Comparison of ENCODE assay signal across 1 cellular context in genomic region chr2:202375611-202376408, GRCh38.
TF ChIP-seq lines count a peak whose summit lies in the region.

TSS of gene BMPR2 (plus strand) at chr2:202376327. CDS start at chr2:202377475, 1,148 bp downstream.

TF ChIP-seq in K562, 482 proteins besides CTCF, POLR2A, EP300 and RAD21 (continued from another document and continues in another):
- no peak; the same call in none of the 2 replicates for TF ChIP-seq MGA (IDR thresholded peaks at IDR 0.05)
- no peak for TF ChIP-seq POLR2AphosphoS2 (IDR thresholded peaks at IDR 0.05; ENCODE audit: low read length)
- TF ChIP-seq ETS2 (tag; IDR thresholded peaks at IDR 0.05; ENCODE audit: borderline replicate concordance, poor library complexity, severe bottlenecking): no peak
- no peak for TF ChIP-seq GMEB1 (CRISPR knock-in tag; IDR thresholded peaks at IDR 0.05)
- TF ChIP-seq DLX4 (CRISPR knock-in tag; IDR thresholded peaks at IDR 0.05): no peak
- TF ChIP-seq DNMT1 (IDR thresholded peaks at IDR 0.05): no peak
- TF ChIP-seq ZNF197 (CRISPR knock-in tag; IDR thresholded peaks at IDR 0.05; ENCODE audit: low read depth): no peak
- peak; percentile 76 for TF ChIP-seq VEZF1 (CRISPR knock-in tag; IDR thresholded peaks at IDR 0.05)
- peak; percentile 23; the same call in 1 of the 2 replicates for TF ChIP-seq MTA3 (IDR thresholded peaks at IDR 0.05; ENCODE audit: borderline replicate concordance)
- no peak for TF ChIP-seq NR0B1 (IDR thresholded peaks at IDR 0.05; ENCODE audit: partially characterized antibody)
- no peak for TF ChIP-seq EHMT2 (IDR thresholded peaks at IDR 0.05)
- no peak for TF ChIP-seq TARDBP (IDR thresholded peaks at IDR 0.05)
- no peak for TF ChIP-seq ZBTB9 (CRISPR knock-in tag; IDR thresholded peaks at IDR 0.05)
- peak; percentile 70 for TF ChIP-seq L3MBTL2 (IDR thresholded peaks at IDR 0.05)
- no peak for TF ChIP-seq ZNF212 (CRISPR knock-in tag; IDR thresholded peaks at IDR 0.05)
- TF ChIP-seq RBM17 (IDR thresholded peaks at IDR 0.05; ENCODE audit: borderline replicate concordance, low read depth, low read length): no peak
- TF ChIP-seq MCM2 (IDR thresholded peaks at IDR 0.05; ENCODE audit: low read depth): no peak
- no peak for TF ChIP-seq RBM15 (IDR thresholded peaks at IDR 0.05; ENCODE audit: insufficient read depth, low read length)
- peak; percentile 3 for TF ChIP-seq RBBP5 (IDR thresholded peaks at IDR 0.05; ENCODE audit: borderline replicate concordance, insufficient read depth, low read length, poor library complexity, severe bottlenecking)
- no peak for TF ChIP-seq ZEB2 (IDR thresholded peaks at IDR 0.05)
- no peak for TF ChIP-seq ZNF644 (tag; IDR thresholded peaks at IDR 0.05; ENCODE audit: low read depth)
- TF ChIP-seq HMGN3 (IDR thresholded peaks at IDR 0.05; ENCODE audit: borderline replicate concordance, extremely low read depth, insufficient read length, low read depth, low read length): peak; percentile 80
- peak; percentile 95 for TF ChIP-seq SMAD4 (CRISPR knock-in tag; conservative IDR thresholded peaks at IDR 0.05)
- TF ChIP-seq POU5F1 (IDR thresholded peaks at IDR 0.05; ENCODE audit: borderline replicate concordance, low read depth, low read length, partially characterized antibody): no peak
- TF ChIP-seq ZNF586 (CRISPR knock-in tag; conservative IDR thresholded peaks at IDR 0.05): no peak
- TF ChIP-seq RERE (CRISPR knock-in tag; IDR thresholded peaks at IDR 0.05; ENCODE audit: borderline replicate concordance): no peak
- TF ChIP-seq JUNB (CRISPR knock-in tag; conservative IDR thresholded peaks at IDR 0.05): no peak
- no peak for TF ChIP-seq JUN (IDR thresholded peaks at IDR 0.05; ENCODE audit: borderline replicate concordance, low read depth, low read length)
- TF ChIP-seq JUN (CRISPR knock-in tag; IDR thresholded peaks at IDR 0.05; ENCODE audit: borderline replicate concordance): no peak
- TF ChIP-seq ZNF347 (CRISPR knock-in tag; IDR thresholded peaks at IDR 0.05; ENCODE audit: low read depth): no peak
- no peak for TF ChIP-seq MYC (IDR thresholded peaks at IDR 0.05; ENCODE audit: low read depth, low read length)
- no peak for TF ChIP-seq MYC (CRISPR knock-in tag; IDR thresholded peaks at IDR 0.05; ENCODE audit: borderline replicate concordance, low read depth)
